8 cellular contexts compared by ENCODE assay signal in genomic region chr5:168578006-168578405, GRCh38. TPM values are rescaled to one million over a fixed set of nuclear protein-coding genes. Genes with fewer than 3 reads are reported as not detected.
DNase-seq lines count a peak whose midpoint lies in the region; ATAC-seq and TF ChIP-seq lines count a peak whose summit lies in the region.

No MANE protein-coding gene starts in this region.

- peaks cover 37% of the 10 kb centered on the region for H3K36me3 Mint-ChIP-seq in activated naive CD8-positive, alpha-beta T cell treated with anti-CD3 and anti-CD28 coated beads for 36 hours

- peaks cover 28% of the 10 kb centered on the region for H3K4me1 Mint-ChIP-seq in activated naive CD8-positive, alpha-beta T cell treated with anti-CD3 and anti-CD28 coated beads for 36 hours

- no peaks in the 10 kb centered on the region for H3K27me3 Mint-ChIP-seq in activated naive CD8-positive, alpha-beta T cell treated with anti-CD3 and anti-CD28 coated beads for 36 hours

- H3K9me3 Mint-ChIP-seq in activated naive CD8-positive, alpha-beta T cell treated with anti-CD3 and anti-CD28 coated beads for 36 hours: peaks cover 2% of the 10 kb centered on the region

- H3K4me1 ChIP-seq in right atrium auricular region (peaks cover 0 to 30% of the 10 kb centered on the region in 2 donors), thoracic aorta (ENCODE audit: control insufficient read depth in 1 of 2, low read depth in 2 of 2) (peaks cover 13 to 39% of the 10 kb centered on the region in 2 donors)

- intact Hi-C loops in left cardiac atrium (cut with DNase I): no loop called here

- H3K27me3 ChIP-seq in right atrium auricular region: no peaks in the 10 kb centered on the region
- H3K27me3 ChIP-seq in thoracic aorta (replicated peaks; ENCODE audit: insufficient read depth): no peaks in the 10 kb centered on the region

- H3K27ac Mint-ChIP-seq in activated naive CD8-positive, alpha-beta T cell treated with anti-CD3 and anti-CD28 coated beads for 36 hours: peak overlapping the region; percentile 90

- TF ChIP-seq CTCF in right atrium auricular region (IDR thresholded peaks at IDR 0.05) (no peak), thoracic aorta (IDR thresholded peaks at IDR 0.05) (no peak)

- H3K27ac ChIP-seq in right atrium auricular region: peak overlapping the region; percentile 98 to 99
- no peak overlapping the region for H3K27ac ChIP-seq in thoracic aorta

- H3K36me3 ChIP-seq in right atrium auricular region (no peaks in the 10 kb centered on the region), thoracic aorta (no peaks in the 10 kb centered on the region)

- H3K9me3 ChIP-seq in right atrium auricular region (no peaks in the 10 kb centered on the region), thoracic aorta (no peaks in the 10 kb centered on the region)

- H3K4me3 Mint-ChIP-seq in activated naive CD8-positive, alpha-beta T cell treated with anti-CD3 and anti-CD28 coated beads for 36 hours: peak overlapping the region; percentile 93

- H3K4me3 ChIP-seq in right atrium auricular region: peak overlapping the region; percentile 87 to 94
- H3K4me3 ChIP-seq in thoracic aorta: peak overlapping the region; percentile 95

- ATAC-seq in left cardiac atrium (no peak), thoracic aorta (ENCODE audit: insufficient number of reproducible peaks, low FRiP score, low read depth) (no peak), HG02571 (IDR thresholded peaks at IDR 0.05; ENCODE audit: unreplicated experiment) (no peak)

- no peak for DNase-seq in right atrium auricular region (ENCODE audit: low spot score)
- no peak for DNase-seq in left cardiac atrium
- DNase-seq in activated naive CD8-positive, alpha-beta T cell treated with anti-CD3 and anti-CD28 coated beads for 36 hours: no peak
- peak; percentile 29 for DNase-seq in kidney glomerular epithelial cell (lab: John Stamatoyannopoulos, UW)
- DNase-seq in thoracic aorta (ENCODE audit: low spot score): no peak
- no peak for DNase-seq in ecto neural progenitor cell (ENCODE audit: low spot score)
- no peak for DNase-seq in H4 (ENCODE audit: low spot score)

RNA-seq across cellular contexts. Expression of gene PANK3, which starts 1.2 kb away (rescaled TPM):
- total RNA-seq in right atrium auricular region (10 to 100 TPM; 17.7 to 18.5 TPM), left cardiac atrium (10 to 100 TPM; 29.9 to 49.2 TPM), thoracic aorta (10 to 100 TPM; 24.9 to 39.2 TPM)
- 10 to 100 TPM; 59.6 to 61.7 TPM for total RNA-seq in activated naive CD8-positive, alpha-beta T cell treated with anti-CD3 and anti-CD28 coated beads for 36 hours
- total RNA-seq in H4 (2014; rRNA removed; shearing (Covaris generic)): 29.5 and 33.0 TPM in 2 replicates

RNA-seq across cellular contexts. Expression of gene FBLL1, which starts 48.9 kb away (rescaled TPM):
- total RNA-seq in right atrium auricular region (under 1 TPM in 1 of 2 donors, not detected in 1; 0.43 TPM), left cardiac atrium (under 1 TPM; 0.21 TPM), thoracic aorta (not detected)
- under 1 TPM in 1 of 2 experiments, not detected in 1; 0.19 TPM for total RNA-seq in activated naive CD8-positive, alpha-beta T cell treated with anti-CD3 and anti-CD28 coated beads for 36 hours
- total RNA-seq in H4 (2014; rRNA removed; shearing (Covaris generic)): 0.55 TPM in 1 of 2 replicates, not detected in the other

Comparison
In these comparisons a context has a peak if more than half of its experiments do, and no peak if none do; other contexts are left out.
1. H3K27ac ChIP-seq: peak in right atrium auricular region (2 of 2); none in thoracic aorta (0 of 2).